18 cellular contexts compared by ENCODE assay signal in the genomic region with DNA sequence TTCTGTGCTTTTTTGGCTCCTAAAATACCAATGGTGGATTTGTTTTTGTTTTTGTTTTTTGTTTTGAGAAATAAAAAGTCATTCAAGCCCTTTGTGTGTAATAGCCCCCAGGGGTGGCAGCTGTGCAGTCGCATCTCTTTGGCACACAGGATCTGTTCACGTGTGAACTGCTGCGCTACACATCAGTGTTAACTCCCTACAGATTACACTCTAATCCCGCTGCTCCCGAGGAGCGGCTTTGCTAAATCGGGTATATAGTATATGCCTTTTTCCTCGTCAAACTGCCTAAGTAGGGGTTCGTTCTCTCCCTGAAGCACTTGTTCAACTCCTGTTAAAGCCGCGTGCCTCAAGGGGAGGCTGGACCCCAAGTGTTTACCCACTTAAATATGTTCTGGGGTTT. TPM values are rescaled to one million over a fixed set of nuclear protein-coding genes. Genes with fewer than 3 reads are reported as not detected.
A peak's percentile ranks its signal among the peaks of the same experiment; 100 is the strongest.
DNase-seq lines count a peak whose midpoint lies in the region; ATAC-seq and TF ChIP-seq lines count a peak whose summit lies in the region.
"Had no signal": no experiment of that assay in that cellular context is flagged by ENCODE, and none has a peak within 500 bp of the region (broad histone marks: within the 10 kb centered on the region; RNA-seq: fewer than 3 reads in every experiment).

No MANE protein-coding gene starts in this region.

- H2AFZ ChIP-seq in GM23338 = no peak overlapping the region

- no peaks in the 10 kb centered on the region for H3K9me3 Mint-ChIP-seq in GM23338
- H3K9me3 Mint-ChIP-seq: CD4-positive, alpha-beta T cell; CD8-positive, alpha-beta memory T cell; HFFc6 had no signal

- no peaks in the 10 kb centered on the region for H3K27me3 ChIP-seq in GM23338 (ENCODE audit: insufficient read depth)
- H3K27me3 ChIP-seq: BE2C; BLaER1 treated with 17β-estradiol and CSF1 and Interleukin-3, amounts not matched to agents 10 nM and 100 nM had no signal

- H3K79me2 ChIP-seq in GM23338 (replicated peaks; ENCODE audit: insufficient read depth) = peaks cover 32% of the 10 kb centered on the region

- peaks cover 24% of the 10 kb centered on the region for H3K4me1 Mint-ChIP-seq in GM23338

- no peak overlapping the region for H3K27ac Mint-ChIP-seq in GM23338
- H3K27ac Mint-ChIP-seq: CD4-positive, alpha-beta T cell; CD8-positive, alpha-beta memory T cell had no signal

- peaks cover 19% of the 10 kb centered on the region for H4K20me1 ChIP-seq in GM23338 (replicated peaks; ENCODE audit: insufficient read depth)

- peaks cover 5% of the 10 kb centered on the region for H3K27me3 Mint-ChIP-seq in GM23338 (ENCODE audit: insufficient read depth, low read depth, poor library complexity)
- H3K27me3 Mint-ChIP-seq: CD4-positive, alpha-beta T cell; CD8-positive, alpha-beta memory T cell had no signal

- DNase-seq in GM23338 (ENCODE audit: low spot score) = no peak
- DNase-seq in mesenteric fat pad (ENCODE audit: low spot score) = peak; percentile 72
- DNase-seq in AG08396 (ENCODE audit: low spot score) = no peak
- DNase-seq in stimulated activated CD4-positive, alpha-beta T cell treated with anti-CD3 and anti-CD28 coated beads, Interleukin-12 subunit alpha, Interleukin-12 subunit beta, amount 100 ng/mL, for 4 hours = no peak
- DNase-seq: AML-193; BE2C; CD4-positive, alpha-beta T cell; CD8-positive, alpha-beta memory T cell; DMS53; DMS79 treated with DMSO at 0.1 percent for 48 hours; GF-D8; GOT3; HFFc6 had no signal

- ATAC-seq in GM23338 (no peak), GM21529 (IDR thresholded peaks at IDR 0.05; ENCODE audit: unreplicated experiment) (no peak)

- H3F3A ChIP-seq in GM23338 (replicated peaks; ENCODE audit: low read depth) = no peaks in the 10 kb centered on the region; the same call in 1 of the 2 replicates

- TF ChIP-seq CTCF in GM23338 (conservative IDR thresholded peaks at IDR 0.05; ENCODE audit: low read depth in 2 of 2) (no peak), VCaP (conservative IDR thresholded peaks at IDR 0.05) (no peak)

- no peak overlapping the region for H3K4me2 ChIP-seq in GM23338
- H3K4me2 ChIP-seq: BLaER1 treated with 17β-estradiol and CSF1 and Interleukin-3, amounts not matched to agents 10 nM and 100 nM had no signal

- no peak overlapping the region for H3K4me3 Mint-ChIP-seq in GM23338
- H3K4me3 Mint-ChIP-seq: CD14-positive monocyte; CD4-positive, alpha-beta T cell; CD8-positive, alpha-beta memory T cell; HFFc6 had no signal

- H3K27ac ChIP-seq in GM23338 (ENCODE audit: low read depth) = peak overlapping the region; percentile 52; the same call in 1 of the 2 replicates
- peak overlapping the region; percentile 81 for H3K27ac ChIP-seq in VCaP
- H3K27ac ChIP-seq: BLaER1 treated with 17β-estradiol and CSF1 and Interleukin-3, amounts not matched to agents 10 nM and 100 nM had no signal

- no peaks in the 10 kb centered on the region for H3K9me2 ChIP-seq in GM23338 (ENCODE audit: insufficient read depth)

- H3K36me3 Mint-ChIP-seq in GM23338 (ENCODE audit: low read depth) = peaks cover 26% of the 10 kb centered on the region

- no peak overlapping the region for H3K4me3 ChIP-seq in GM23338
- H3K4me3 ChIP-seq: BLaER1 treated with 17β-estradiol and CSF1 and Interleukin-3, amounts not matched to agents 10 nM and 100 nM; HAP-1 had no signal

- no peaks in the 10 kb centered on the region for H3K36me3 ChIP-seq in GM23338 (ENCODE audit: insufficient read depth)

- peaks cover 11% of the 10 kb centered on the region; the same call in 1 of the 2 replicates for H3K4me1 ChIP-seq in GM23338 (ENCODE audit: insufficient read depth)
- H3K4me1 ChIP-seq: BE2C had no signal

TF ChIP-seq in GM23338, 12 proteins besides CTCF, POLR2A, EP300 and RAD21 (continues in another document):
- TF ChIP-seq, protein P1, sequence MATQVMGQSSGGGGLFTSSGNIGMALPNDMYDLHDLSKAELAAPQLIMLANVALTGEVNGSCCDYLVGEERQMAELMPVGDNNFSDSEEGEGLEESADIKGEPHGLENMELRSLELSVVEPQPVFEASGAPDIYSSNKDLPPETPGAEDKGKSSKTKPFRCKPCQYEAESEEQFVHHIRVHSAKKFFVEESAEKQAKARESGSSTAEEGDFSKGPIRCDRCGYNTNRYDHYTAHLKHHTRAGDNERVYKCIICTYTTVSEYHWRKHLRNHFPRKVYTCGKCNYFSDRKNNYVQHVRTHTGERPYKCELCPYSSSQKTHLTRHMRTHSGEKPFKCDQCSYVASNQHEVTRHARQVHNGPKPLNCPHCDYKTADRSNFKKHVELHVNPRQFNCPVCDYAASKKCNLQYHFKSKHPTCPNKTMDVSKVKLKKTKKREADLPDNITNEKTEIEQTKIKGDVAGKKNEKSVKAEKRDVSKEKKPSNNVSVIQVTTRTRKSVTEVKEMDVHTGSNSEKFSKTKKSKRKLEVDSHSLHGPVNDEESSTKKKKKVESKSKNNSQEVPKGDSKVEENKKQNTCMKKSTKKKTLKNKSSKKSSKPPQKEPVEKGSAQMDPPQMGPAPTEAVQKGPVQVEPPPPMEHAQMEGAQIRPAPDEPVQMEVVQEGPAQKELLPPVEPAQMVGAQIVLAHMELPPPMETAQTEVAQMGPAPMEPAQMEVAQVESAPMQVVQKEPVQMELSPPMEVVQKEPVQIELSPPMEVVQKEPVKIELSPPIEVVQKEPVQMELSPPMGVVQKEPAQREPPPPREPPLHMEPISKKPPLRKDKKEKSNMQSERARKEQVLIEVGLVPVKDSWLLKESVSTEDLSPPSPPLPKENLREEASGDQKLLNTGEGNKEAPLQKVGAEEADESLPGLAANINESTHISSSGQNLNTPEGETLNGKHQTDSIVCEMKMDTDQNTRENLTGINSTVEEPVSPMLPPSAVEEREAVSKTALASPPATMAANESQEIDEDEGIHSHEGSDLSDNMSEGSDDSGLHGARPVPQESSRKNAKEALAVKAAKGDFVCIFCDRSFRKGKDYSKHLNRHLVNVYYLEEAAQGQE (IDR thresholded peaks at IDR 0.05; ENCODE audit: unreplicated experiment) = no peak
- TF ChIP-seq EZH2 (IDR thresholded peaks at IDR 0.05; ENCODE audit: low read depth, unreplicated experiment) = no peak
- no peak for TF ChIP-seq CREB1 (CRISPR knock-in tag; IDR thresholded peaks at IDR 0.05; ENCODE audit: low read depth)
- TF ChIP-seq, protein P2, sequence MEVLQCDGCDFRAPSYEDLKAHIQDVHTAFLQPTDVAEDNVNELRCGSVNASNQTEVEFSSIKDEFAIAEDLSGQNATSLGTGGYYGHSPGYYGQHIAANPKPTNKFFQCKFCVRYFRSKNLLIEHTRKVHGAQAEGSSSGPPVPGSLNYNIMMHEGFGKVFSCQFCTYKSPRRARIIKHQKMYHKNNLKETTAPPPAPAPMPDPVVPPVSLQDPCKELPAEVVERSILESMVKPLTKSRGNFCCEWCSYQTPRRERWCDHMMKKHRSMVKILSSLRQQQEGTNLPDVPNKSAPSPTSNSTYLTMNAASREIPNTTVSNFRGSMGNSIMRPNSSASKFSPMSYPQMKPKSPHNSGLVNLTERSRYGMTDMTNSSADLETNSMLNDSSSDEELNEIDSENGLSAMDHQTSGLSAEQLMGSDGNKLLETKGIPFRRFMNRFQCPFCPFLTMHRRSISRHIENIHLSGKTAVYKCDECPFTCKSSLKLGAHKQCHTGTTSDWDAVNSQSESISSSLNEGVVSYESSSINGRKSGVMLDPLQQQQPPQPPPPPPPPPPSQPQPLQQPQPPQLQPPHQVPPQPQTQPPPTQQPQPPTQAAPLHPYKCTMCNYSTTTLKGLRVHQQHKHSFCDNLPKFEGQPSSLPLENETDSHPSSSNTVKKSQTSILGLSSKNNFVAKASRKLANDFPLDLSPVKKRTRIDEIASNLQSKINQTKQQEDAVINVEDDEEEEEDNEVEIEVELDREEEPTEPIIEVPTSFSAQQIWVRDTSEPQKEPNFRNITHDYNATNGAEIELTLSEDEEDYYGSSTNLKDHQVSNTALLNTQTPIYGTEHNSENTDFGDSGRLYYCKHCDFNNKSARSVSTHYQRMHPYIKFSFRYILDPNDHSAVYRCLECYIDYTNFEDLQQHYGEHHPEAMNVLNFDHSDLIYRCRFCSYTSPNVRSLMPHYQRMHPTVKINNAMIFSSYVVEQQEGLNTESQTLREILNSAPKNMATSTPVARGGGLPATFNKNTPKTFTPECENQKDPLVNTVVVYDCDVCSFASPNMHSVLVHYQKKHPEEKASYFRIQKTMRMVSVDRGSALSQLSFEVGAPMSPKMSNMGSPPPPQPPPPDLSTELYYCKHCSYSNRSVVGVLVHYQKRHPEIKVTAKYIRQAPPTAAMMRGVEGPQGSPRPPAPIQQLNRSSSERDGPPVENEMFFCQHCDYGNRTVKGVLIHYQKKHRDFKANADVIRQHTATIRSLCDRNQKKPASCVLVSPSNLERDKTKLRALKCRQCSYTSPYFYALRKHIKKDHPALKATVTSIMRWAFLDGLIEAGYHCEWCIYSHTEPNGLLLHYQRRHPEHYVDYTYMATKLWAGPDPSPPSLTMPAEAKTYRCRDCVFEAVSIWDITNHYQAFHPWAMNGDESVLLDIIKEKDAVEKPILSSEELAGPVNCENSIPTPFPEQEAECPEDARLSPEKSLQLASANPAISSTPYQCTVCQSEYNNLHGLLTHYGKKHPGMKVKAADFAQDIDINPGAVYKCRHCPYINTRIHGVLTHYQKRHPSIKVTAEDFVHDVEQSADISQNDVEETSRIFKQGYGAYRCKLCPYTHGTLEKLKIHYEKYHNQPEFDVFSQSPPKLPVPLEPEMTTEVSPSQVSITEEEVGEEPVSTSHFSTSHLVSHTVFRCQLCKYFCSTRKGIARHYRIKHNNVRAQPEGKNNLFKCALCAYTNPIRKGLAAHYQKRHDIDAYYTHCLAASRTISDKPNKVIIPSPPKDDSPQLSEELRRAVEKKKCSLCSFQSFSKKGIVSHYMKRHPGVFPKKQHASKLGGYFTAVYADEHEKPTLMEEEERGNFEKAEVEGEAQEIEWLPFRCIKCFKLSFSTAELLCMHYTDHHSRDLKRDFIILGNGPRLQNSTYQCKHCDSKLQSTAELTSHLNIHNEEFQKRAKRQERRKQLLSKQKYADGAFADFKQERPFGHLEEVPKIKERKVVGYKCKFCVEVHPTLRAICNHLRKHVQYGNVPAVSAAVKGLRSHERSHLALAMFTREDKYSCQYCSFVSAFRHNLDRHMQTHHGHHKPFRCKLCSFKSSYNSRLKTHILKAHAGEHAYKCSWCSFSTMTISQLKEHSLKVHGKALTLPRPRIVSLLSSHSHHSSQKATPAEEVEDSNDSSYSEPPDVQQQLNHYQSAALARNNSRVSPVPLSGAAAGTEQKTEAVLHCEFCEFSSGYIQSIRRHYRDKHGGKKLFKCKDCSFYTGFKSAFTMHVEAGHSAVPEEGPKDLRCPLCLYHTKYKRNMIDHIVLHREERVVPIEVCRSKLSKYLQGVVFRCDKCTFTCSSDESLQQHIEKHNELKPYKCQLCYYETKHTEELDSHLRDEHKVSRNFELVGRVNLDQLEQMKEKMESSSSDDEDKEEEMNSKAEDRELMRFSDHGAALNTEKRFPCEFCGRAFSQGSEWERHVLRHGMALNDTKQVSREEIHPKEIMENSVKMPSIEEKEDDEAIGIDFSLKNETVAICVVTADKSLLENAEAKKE (CRISPR knock-in tag; IDR thresholded peaks at IDR 0.05) = no peak

RNA-seq across cellular contexts. Expression of a gene that starts 22.3 kb away (rescaled TPM):
- total RNA-seq in GM23338 (2014; rRNA removed; shearing (Covaris generic)) = 21.9 and 23.7 TPM in 2 replicates
- polyA plus RNA-seq in GM23338 (2016; fragmentation: Nextera tagmentation; extraction: Ambion mirVana) = 5.5 and 6.4 TPM in 2 replicates
- total RNA-seq in mesenteric fat pad = 9.4 TPM

RNA-seq across cellular contexts. Expression of a gene that starts 31.8 kb away (rescaled TPM):
- total RNA-seq in GM23338 (2014; rRNA removed; shearing (Covaris generic)) = 35.9 and 57.1 TPM in 2 replicates
- 16.5 and 18.2 TPM in 2 replicates for polyA plus RNA-seq in GM23338 (2016; fragmentation: Nextera tagmentation; extraction: Ambion mirVana)
- 4.8 TPM for total RNA-seq in mesenteric fat pad
